ENCODE assay signal across 21 cellular contexts in genomic region chr21:34513109-34513675, GRCh38. TPM values are rescaled to one million over a fixed set of nuclear protein-coding genes. Genes with fewer than 3 reads are reported as not detected.
DNase-seq lines count a peak whose midpoint lies in the region; ATAC-seq and TF ChIP-seq lines count a peak whose summit lies in the region.
"Had no signal": no experiment of that assay in that cellular context is flagged by ENCODE, and none has a peak within 500 bp of the region (broad histone marks: within the 10 kb centered on the region; RNA-seq: fewer than 3 reads in every experiment).

No MANE protein-coding gene starts in this region.

- H3K27ac Mint-ChIP-seq in MCF 10A (ENCODE audit: low read depth, unreplicated experiment) (peak overlapping the region; percentile 76), endothelial cell (ENCODE audit: unreplicated experiment) (peak overlapping the region; percentile 13)
- no peak overlapping the region for H3K27ac Mint-ChIP-seq in activated T-helper 17 cell treated with anti-CD3 and anti-CD28 coated beads, Interleukin-2, amount 50 U/mL, for 72 hours
- H3K27ac Mint-ChIP-seq: activated CD8-positive, alpha-beta memory T cell treated with anti-CD3 and anti-CD28 coated beads, Interleukin-2, amount 10 ng/mL, durations not matched to agents 7 days and 5 days; activated naive CD8-positive, alpha-beta T cell treated with anti-CD3 and anti-CD28 coated beads, Interleukin-2, amount 50 U/mL, for 24 hours had no signal

- H3K4me3 Mint-ChIP-seq in MCF 10A (ENCODE audit: unreplicated experiment) (no peak overlapping the region), endothelial cell (ENCODE audit: unreplicated experiment) (no peak overlapping the region)
- no peak overlapping the region for H3K4me3 Mint-ChIP-seq in activated T-helper 17 cell treated with anti-CD3 and anti-CD28 coated beads, Interleukin-2, amount 50 U/mL, for 72 hours
- H3K4me3 Mint-ChIP-seq: activated CD8-positive, alpha-beta memory T cell treated with anti-CD3 and anti-CD28 coated beads, Interleukin-2, amount 10 ng/mL, durations not matched to agents 7 days and 5 days; activated naive CD8-positive, alpha-beta T cell treated with anti-CD3 and anti-CD28 coated beads, Interleukin-2, amount 50 U/mL, for 24 hours had no signal

- no peaks in the 10 kb centered on the region for H3K4me1 ChIP-seq in breast epithelium
- H3K4me1 ChIP-seq in spleen: peaks cover 0 to 48% (median 11%) of the 10 kb centered on the region in 6 donors
- H3K4me1 ChIP-seq: pancreas had no signal

- H3K36me3 ChIP-seq in breast epithelium (no peaks in the 10 kb centered on the region), spleen (peaks cover 0 to 34% (median 0%) of the 10 kb centered on the region in 6 donors)
- H3K36me3 ChIP-seq: pancreas had no signal

- DNase-seq in MCF 10A (ENCODE audit: unreplicated experiment) (peak; percentile 59), breast epithelium (ENCODE audit: low spot score in 2 of 2) (no peak), NCI-H82 (lab: John Stamatoyannopoulos, UW) (peak; percentile 86), endothelial cell (ENCODE audit: low spot score) (no peak), spleen (no peak)
- DNase-seq: activated CD8-positive, alpha-beta memory T cell treated with anti-CD3 and anti-CD28 coated beads, Interleukin-2, amount 10 ng/mL, durations not matched to agents 7 days and 5 days; activated naive CD8-positive, alpha-beta T cell treated with anti-CD3 and anti-CD28 coated beads, Interleukin-2, amount 50 U/mL, for 24 hours; caudate nucleus; DMS53; glutamatergic neuron; left lung; NCI-H1092 treated with DMSO at 0.1 percent for 48 hours; NCI-H510A; pancreas; stimulated activated CD4-positive, alpha-beta T cell treated with anti-CD3 and anti-CD28 coated beads, Interleukin-12 subunit alpha, Interleukin-12 subunit beta, amount 100 ng/mL, for 4 hours had no signal

- H3K27me3 ChIP-seq in breast epithelium: no peaks in the 10 kb centered on the region
- no peaks in the 10 kb centered on the region for H3K27me3 ChIP-seq in spleen (replicated peaks in 1 of 7)
- H3K27me3 ChIP-seq: BLaER1 treated with 17β-estradiol and CSF1 and Interleukin-3, amounts not matched to agents 10 nM and 100 nM; esophagus muscularis mucosa; left lung; pancreas had no signal

- H3K4me3 ChIP-seq in breast epithelium: no peak overlapping the region
- no peak overlapping the region for H3K4me3 ChIP-seq in spleen
- H3K4me3 ChIP-seq: BLaER1 treated with 17β-estradiol and CSF1 and Interleukin-3, amounts not matched to agents 10 nM and 100 nM; esophagus muscularis mucosa; pancreas; SK-N-MC had no signal

- no peak for ATAC-seq in activated T-helper 17 cell treated with anti-CD3 and anti-CD28 coated beads, Interleukin-2, amount 50 U/mL, for 72 hours (replicated peaks)
- no peak for ATAC-seq in GM19463 (IDR thresholded peaks at IDR 0.05; ENCODE audit: unreplicated experiment)
- ATAC-seq in HG02610 (IDR thresholded peaks at IDR 0.05; ENCODE audit: unreplicated experiment): no peak
- ATAC-seq: activated CD8-positive, alpha-beta memory T cell treated with anti-CD3 and anti-CD28 coated beads, Interleukin-2, amount 10 ng/mL, durations not matched to agents 7 days and 5 days; activated naive CD8-positive, alpha-beta T cell treated with anti-CD3 and anti-CD28 coated beads, Interleukin-2, amount 50 U/mL, for 24 hours; left lung; pancreas had no signal

- H3K27ac ChIP-seq in breast epithelium (no peak overlapping the region), spleen (peak overlapping the region in 7 of 8 donors; percentile 70 to 94 (median 89))
- H3K27ac ChIP-seq: BLaER1 treated with 17β-estradiol and CSF1 and Interleukin-3, amounts not matched to agents 10 nM and 100 nM; pancreas; SK-N-MC had no signal

- CTCF ChIA-PET in MCF 10A (lab: Yijun Ruan, JAX): no interaction called here

- TF ChIP-seq POLR2A in breast epithelium (IDR thresholded peaks at IDR 0.05) (no peak), spleen (IDR thresholded peaks at IDR 0.05) (no peak)

- POLR2A ChIA-PET in MCF 10A (lab: Yijun Ruan, JAX): interaction anchor here (2.2 kb wide), 1 partner anchor 13 kb away, joined by 8 read pairs; no protein-coding TSS in a partner anchor

- WGBS in spleen, 5 donors: 67 to 98% (median 78%) methylated on average over 2 of the region's 2 CpGs

- H3K9me3 Mint-ChIP-seq in MCF 10A (ENCODE audit: unreplicated experiment) (no peaks in the 10 kb centered on the region), endothelial cell (ENCODE audit: unreplicated experiment) (no peaks in the 10 kb centered on the region)
- no peaks in the 10 kb centered on the region for H3K9me3 Mint-ChIP-seq in activated T-helper 17 cell treated with anti-CD3 and anti-CD28 coated beads, Interleukin-2, amount 50 U/mL, for 72 hours
- H3K9me3 Mint-ChIP-seq: activated naive CD8-positive, alpha-beta T cell treated with anti-CD3 and anti-CD28 coated beads, Interleukin-2, amount 50 U/mL, for 24 hours had no signal

- BruUV-seq in MCF 10A (replicated peaks; lab: Mats Ljungman, UMichigan): no TSS peak

- intact Hi-C loops in MCF 10A (cut with micrococcal nuclease) (no loop called here), breast epithelium (cut with DNase I; ENCODE audit: low total_unique reads) (no loop called here), spleen (cut with DNase I; ENCODE audit: low total_unique reads) (no loop called here)

- H3K27me3 Mint-ChIP-seq in MCF 10A (ENCODE audit: insufficient read depth, unreplicated experiment) (no peaks in the 10 kb centered on the region), endothelial cell (ENCODE audit: unreplicated experiment) (no peaks in the 10 kb centered on the region)
- H3K27me3 Mint-ChIP-seq in activated T-helper 17 cell treated with anti-CD3 and anti-CD28 coated beads, Interleukin-2, amount 50 U/mL, for 72 hours: peaks cover 4% of the 10 kb centered on the region
- H3K27me3 Mint-ChIP-seq: activated CD8-positive, alpha-beta memory T cell treated with anti-CD3 and anti-CD28 coated beads, Interleukin-2, amount 10 ng/mL, durations not matched to agents 7 days and 5 days had no signal

- H3K9me3 ChIP-seq in breast epithelium: no peaks in the 10 kb centered on the region
- no peaks in the 10 kb centered on the region for H3K9me3 ChIP-seq in spleen
- H3K9me3 ChIP-seq: BLaER1 treated with 17β-estradiol and CSF1 and Interleukin-3, amounts not matched to agents 10 nM and 100 nM; esophagus muscularis mucosa; left lung; pancreas had no signal

- H3K36me3 Mint-ChIP-seq in MCF 10A (ENCODE audit: insufficient read depth, unreplicated experiment) (peaks cover 2% of the 10 kb centered on the region), endothelial cell (ENCODE audit: low read depth, unreplicated experiment) (peaks cover 4% of the 10 kb centered on the region)
- H3K36me3 Mint-ChIP-seq in activated T-helper 17 cell treated with anti-CD3 and anti-CD28 coated beads, Interleukin-2, amount 50 U/mL, for 72 hours (ENCODE audit: low read depth): peaks cover 10% of the 10 kb centered on the region
- H3K36me3 Mint-ChIP-seq: activated CD8-positive, alpha-beta memory T cell treated with anti-CD3 and anti-CD28 coated beads, Interleukin-2, amount 10 ng/mL, durations not matched to agents 7 days and 5 days had no signal

- TF ChIP-seq CTCF in MCF 10A (IDR thresholded peaks at IDR 0.05; ENCODE audit: unreplicated experiment) (no peak), breast epithelium (IDR thresholded peaks at IDR 0.05) (no peak), endothelial cell (IDR thresholded peaks at IDR 0.05; ENCODE audit: unreplicated experiment) (no peak), spleen (IDR thresholded peaks at IDR 0.05 in 8 of 11, conservative IDR thresholded peaks at IDR 0.05 in 3 of 11) (no peak)

- H3K4me1 Mint-ChIP-seq in MCF 10A (ENCODE audit: insufficient read depth, unreplicated experiment) (peaks cover 18% of the 10 kb centered on the region), endothelial cell (ENCODE audit: unreplicated experiment) (peaks cover 15% of the 10 kb centered on the region)
- peaks cover 4% of the 10 kb centered on the region for H3K4me1 Mint-ChIP-seq in activated T-helper 17 cell treated with anti-CD3 and anti-CD28 coated beads, Interleukin-2, amount 50 U/mL, for 72 hours

RNA-seq across cellular contexts. Expression of gene KCNE1, which starts 1.2 kb away (rescaled TPM):
- total RNA-seq in MCF 10A (2022) (0.14 and 0.20 TPM in 2 replicates), breast epithelium (1 to 10 TPM; 1.6 to 6.7 (median 2.2) TPM), endothelial cell (ENCODE audit: unreplicated experiment) (0.26 TPM), spleen (10 to 100 TPM in 5 of 7 donors, 1 to 10 TPM in 2; 4.5 to 50.2 (median 12.1) TPM)
- polyA plus RNA-seq in spleen: 1 to 10 TPM in 1 of 3 donors, under 1 TPM in 2; 0.30 to 1.8 (median 0.37) TPM
- under 1 TPM in 1 of 2 donors, not detected in 1; 0.15 TPM for total RNA-seq in activated T-helper 17 cell treated with anti-CD3 and anti-CD28 coated beads, Interleukin-2, amount 50 U/mL, for 72 hours

Comparison
In these comparisons a context has a peak if more than half of its experiments do, and no peak if none do; other contexts are left out.
1. DNase-seq: peak in MCF 10A (single experiment) and NCI-H82 (single experiment); none in breast epithelium (0 of 2), endothelial cell (single experiment) and spleen (single experiment).
2. H3K27ac ChIP-seq: peak in spleen (7 of 8); none in breast epithelium (0 of 2).